ENCODE assay signal across 16 cellular contexts in genomic region chr10:72889391-72889831, GRCh38. TPM values are rescaled to one million over a fixed set of nuclear protein-coding genes. Genes with fewer than 3 reads are reported as not detected.
DNase-seq lines count a peak whose midpoint lies in the region; ATAC-seq, FAIRE-seq and TF ChIP-seq lines count a peak whose summit lies in the region.
"Had no signal": no experiment of that assay in that cellular context is flagged by ENCODE, and none has a peak within 500 bp of the region (broad histone marks: within the 10 kb centered on the region; RNA-seq: fewer than 3 reads in every experiment).

No MANE protein-coding gene starts in this region.

- H3K36me3 ChIP-seq in K562 (ENCODE audit: control insufficient read depth, insufficient read depth, low read length) (no peaks in the 10 kb centered on the region), pancreas (peaks cover 0 to 6% (median 0%) of the 10 kb centered on the region in 3 donors)
- H3K36me3 ChIP-seq: right lobe of liver had no signal

- no peak; the same call in 1 of the 2 replicates for TF ChIP-seq POLR2A in K562 (conservative IDR thresholded peaks at IDR 0.05)
- no peak for TF ChIP-seq POLR2A in GM12892 (IDR thresholded peaks at IDR 0.05; ENCODE audit: low read depth, low read length)

- no peak overlapping the region for H3K9ac ChIP-seq in K562 (ENCODE audit: insufficient read depth in 1 of 2, low read depth in 2 of 2, low read length in 2 of 2)

- in situ Hi-C loops in K562 (cut with MboI): loop anchor here (10.0 kb wide), 1 partner anchor 615 kb away; the partner anchor contains the start of gene DDIT4

- FAIRE-seq in K562 (lab: Jason Lieb, UNC) (peak; percentile 37), pancreas (lab: Jason Lieb, UNC) (no peak), GM12892 (lab: Jason Lieb, UNC) (no peak)

- no peaks in the 10 kb centered on the region for H3K9me3 ChIP-seq in K562 (replicated peaks; ENCODE audit: control insufficient read depth, insufficient read depth, low read depth, low read length)
- H3K9me3 ChIP-seq in pancreas: no peaks in the 10 kb centered on the region
- H3K9me3 ChIP-seq: right lobe of liver, suprapubic skin had no signal

- H4K20me1 ChIP-seq in K562 (replicated peaks; ENCODE audit: control insufficient read depth, insufficient read depth, low read length): no peaks in the 10 kb centered on the region

- 21% methylated on average over 6 of the region's 6 CpGs for WGBS in K562 (ENCODE audit: insufficient coverage, low coverage, missing lambda C conversion rate)
- WGBS in pancreas, 2 donors: 38 to 44% methylated on average over 6 of the region's 6 CpGs

- TF ChIP-seq EP300 in K562 (IDR thresholded peaks at IDR 0.05; ENCODE audit: low read length): no peak

- H3K4me2 ChIP-seq in K562 (ENCODE audit: insufficient read depth, low read length): no peak overlapping the region
- H3K4me2 ChIP-seq: GM23338 had no signal

- DNase-seq in H4 (ENCODE audit: low spot score) (peak; percentile 25), NCI-H2171 treated with DMSO at 0.1 percent for 48 hours (lab: John Stamatoyannopoulos, UW) (peak; percentile 86), K562 (ENCODE audit: extremely low read depth in 1 of 4, low spot score in 3 of 4) (no peak), pancreas (no peak), posterior vena cava (ENCODE audit: low spot score) (no peak), GM12892 (ENCODE audit: insufficient read length) (no peak), RPMI8226 (no peak)
- DNase-seq: activated B cell treated with CpG ODN at 0.5 μM for 24 hours; activated T-cell treated with anti-CD3 and anti-CD28 coated beads, Interleukin-2, amount 50 U/mL, for 48 hours; brain microvascular endothelial cell; NCI-H526 treated with DMSO at 0.1 percent for 48 hours; right lobe of liver had no signal

- POLR2A ChIA-PET in K562 (lab: Yijun Ruan, JAX): interaction anchor here (1.1 kb wide), 1 partner anchor 31 kb away, joined by 4 read pairs; no protein-coding TSS in a partner anchor

- no peak overlapping the region for H2AFZ ChIP-seq in K562 (ENCODE audit: low read depth, low read length)
- H2AFZ ChIP-seq: GM23338 had no signal

- TF ChIP-seq RAD21 in K562 (CRISPR knock-in tag; conservative IDR thresholded peaks at IDR 0.05 in 1 of 2, IDR thresholded peaks at IDR 0.05 in 1 of 2): no peak

- peaks cover 0 to 27% of the 10 kb centered on the region in 2 experiments; a peak in 3 of 5 replicates for H3K4me1 ChIP-seq in K562 (replicated peaks in 1 of 2; ENCODE audit: control insufficient read depth in 2 of 2, insufficient read depth in 2 of 2, low read length in 2 of 2)
- no peaks in the 10 kb centered on the region for H3K4me1 ChIP-seq in pancreas

- TF ChIP-seq CTCF in K562 (IDR thresholded peaks at IDR 0.05 in 2 of 3, conservative IDR thresholded peaks at IDR 0.05 in 1 of 3; ENCODE audit: insufficient read depth in 2 of 3, low read depth in 1 of 3, low read length in 3 of 3) (no peak), pancreas (IDR thresholded peaks at IDR 0.05) (no peak)

- H3K4me3 ChIP-seq in K562 (no peak overlapping the region), pancreas (no peak overlapping the region)
- H3K4me3 ChIP-seq: GM23338, right lobe of liver, SK-N-MC, suprapubic skin had no signal

- intact Hi-C loops in K562 (cut with micrococcal nuclease) (no loop called here), pancreas (cut with DNase I) (no loop called here), posterior vena cava (cut with DNase I) (no loop called here)

- no TSS peak for BruUV-seq in K562 (replicated peaks; lab: Mats Ljungman, UMichigan)

- ATAC-seq in K562 (peak; percentile 34), pancreas (peak in 3 of 4 donors; percentile 41 to 57 (median 48)), HG02798 (IDR thresholded peaks at IDR 0.05; ENCODE audit: poor library complexity, unreplicated experiment) (no peak)
- ATAC-seq: GM23338 had no signal

- H3K27me3 ChIP-seq in K562 (ENCODE audit: control insufficient read depth in 2 of 2, insufficient read depth in 2 of 2, low read length in 2 of 2): no peaks in the 10 kb centered on the region
- H3K27me3 ChIP-seq in pancreas: no peaks in the 10 kb centered on the region
- H3K27me3 ChIP-seq: brain microvascular endothelial cell, right lobe of liver, suprapubic skin had no signal

- H3K9me1 ChIP-seq in K562 (ENCODE audit: control insufficient read depth, insufficient read depth, low read length): no peaks in the 10 kb centered on the region

- H3K27ac ChIP-seq in K562 (ENCODE audit: extremely low read depth, low read depth, low read length): no peak overlapping the region
- no peak overlapping the region for H3K27ac ChIP-seq in pancreas
- H3K27ac ChIP-seq: brain microvascular endothelial cell, right lobe of liver, SK-N-MC, suprapubic skin had no signal

- CTCF ChIA-PET in K562 (lab: Yijun Ruan, JAX; ENCODE audit: low intra/inter-chr PET ratio): no interaction called here

- no peaks in the 10 kb centered on the region for H3K79me2 ChIP-seq in K562 (ENCODE audit: control insufficient read depth, insufficient read depth, low read length)

TF ChIP-seq in K562, 482 proteins besides CTCF, POLR2A, EP300 and RAD21:
- no peak for TF ChIP-seq HMGXB4 (CRISPR knock-in tag; IDR thresholded peaks at IDR 0.05)
- TF ChIP-seq SOX6 (IDR thresholded peaks at IDR 0.05): peak; percentile 57; the same call in 1 of the 2 replicates
- no peak for TF ChIP-seq ZFP36 (IDR thresholded peaks at IDR 0.05; ENCODE audit: low read depth, low read length, partially characterized antibody)
- no peak for TF ChIP-seq IRF9 (tag; IDR thresholded peaks at IDR 0.05)
- peak; percentile 56 for TF ChIP-seq NFIC (IDR thresholded peaks at IDR 0.05)
- no peak for TF ChIP-seq CREB5 (CRISPR knock-in tag; IDR thresholded peaks at IDR 0.05)
- 0 out of 2 replicates have a peak, but pooled peaks have one; percentile 12 for TF ChIP-seq L3MBTL2 (IDR thresholded peaks at IDR 0.05)
- TF ChIP-seq ZC3H4 (CRISPR knock-in tag; IDR thresholded peaks at IDR 0.05; ENCODE audit: borderline replicate concordance): no peak
- TF ChIP-seq HOXB6 (CRISPR knock-in tag; IDR thresholded peaks at IDR 0.05; ENCODE audit: borderline replicate concordance): no peak
- TF ChIP-seq ZNF79 (CRISPR knock-in tag; IDR thresholded peaks at IDR 0.05; ENCODE audit: low read depth): no peak
- no peak for TF ChIP-seq SRSF7 (optimal IDR thresholded peaks at IDR 0.05; ENCODE audit: low read depth, low read length)

RNA-seq across cellular contexts. Expression of gene OIT3, which starts 4.1 kb away (rescaled TPM):
- total RNA-seq in H4 (2014; rRNA removed; shearing (Covaris generic)): not detected in 2 replicates
- not detected in 2 replicates for total RNA-seq in K562 (2011; cell fraction: chromatin; rRNA removed; ENCODE audit: low replicate concordance)
- total RNA-seq in K562 (2011; cell fraction: nucleolus; rRNA removed): not detected in 2 replicates
- not detected in 2 replicates for total RNA-seq in K562 (2011; cell fraction: nucleoplasm; rRNA removed)
- total RNA-seq in K562 (2014; rRNA removed): not detected in 2 replicates
- total RNA-seq in K562 (2014; rRNA removed; fragmentation: Illumina TruSeq; extraction: Trizol): not detected in 2 replicates
- total RNA-seq in K562 (2015; rRNA removed; fragmentation: Illumina TruSeq; extraction: Trizol): not detected in 2 replicates
- total RNA-seq in K562 (2021): not detected in 2 replicates
- not detected in 2 replicates for polyA plus RNA-seq in K562 (2011; rRNA removed)
- not detected in 2 replicates for polyA plus RNA-seq in K562 (2011; cell fraction: cytosol; rRNA removed)
- 0.04 TPM in 1 of 2 replicates, not detected in the other for polyA plus RNA-seq in K562 (2011; cell fraction: nucleus; rRNA removed)
- 0.03 and 0.06 TPM in 2 replicates for polyA plus RNA-seq in K562 (2012)
- polyA plus RNA-seq in K562 (2014; fragmentation: Illumina TruSeq; extraction: Trizol): not detected in 2 replicates
- not detected for polyA plus RNA-seq in K562 (2014; fragmentation: Nextera tagmentation; extraction: Ambion mirVana)
- not detected in 2 replicates for polyA plus RNA-seq in K562 (2014; rRNA removed)
- 0.15 TPM in 1 of 2 replicates, not detected in the other for polyA minus RNA-seq in K562 (2011; rRNA and poly(A)+ RNA removed)
- polyA minus RNA-seq in K562 (2011; cell fraction: cytosol; rRNA and poly(A)+ RNA removed): not detected in 2 replicates
- polyA minus RNA-seq in K562 (2011; cell fraction: nucleus; rRNA and poly(A)+ RNA removed): not detected in 2 replicates
- total RNA-seq in pancreas: under 1 TPM in 1 of 6 donors, not detected in 5; 0.34 TPM
- polyA plus RNA-seq in pancreas: under 1 TPM in 1 of 2 donors, not detected in 1; 0.05 TPM
- total RNA-seq in posterior vena cava: not detected
- not detected for polyA plus RNA-seq in GM12892 (2012; ENCODE audit: missing spikeins)
- total RNA-seq: activated B cell treated with CpG ODN at 0.5 μM for 24 hours, GM23338, suprapubic skin had no signal
- polyA plus RNA-seq: GM23338 had no signal

Comparison
In these comparisons a context has a peak if more than half of its experiments do, and no peak if none do; other contexts are left out.
1. DNase-seq: peak in H4 (single experiment) and NCI-H2171 treated with DMSO at 0.1 percent for 48 hours (single experiment); none in K562 (0 of 4), pancreas (0 of 6), posterior vena cava (single experiment), GM12892 (single experiment) and RPMI8226 (single experiment).